15 cellular contexts compared by ENCODE assay signal in the genomic region with DNA sequence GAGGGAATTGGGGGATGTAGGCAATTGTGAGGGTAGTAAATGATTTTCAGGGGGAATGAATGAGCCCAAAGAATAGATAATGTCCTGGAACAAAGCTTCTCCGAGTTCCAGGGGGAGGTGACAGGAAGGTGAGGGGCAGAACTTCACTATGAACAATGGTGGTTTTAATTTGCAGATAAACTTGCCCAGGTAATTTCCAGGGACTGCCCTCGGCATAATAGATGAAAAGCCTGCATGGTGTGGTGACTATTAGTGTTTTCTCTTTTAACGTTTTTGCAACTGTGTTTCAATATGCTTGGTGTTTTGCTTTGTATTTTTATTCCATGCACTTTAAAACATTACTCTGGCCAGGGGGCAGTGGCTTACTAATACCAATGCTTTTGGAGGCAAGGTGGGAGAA.
"Had no signal": no experiment of that assay in that cellular context is flagged by ENCODE, and none has a peak within 500 bp of the region (broad histone marks: within the 10 kb centered on the region; RNA-seq: fewer than 3 reads in every experiment).

No MANE protein-coding gene starts in this region.

- H3K27me3 ChIP-seq: ascending aorta, dorsolateral prefrontal cortex, esophagus squamous epithelium, thyroid gland had no signal

- H3K4me3 ChIP-seq: ascending aorta, dorsolateral prefrontal cortex, esophagus squamous epithelium, lower lobe of right lung, thyroid gland had no signal

- H3K4me1 ChIP-seq: esophagus squamous epithelium had no signal

- H3K27ac ChIP-seq: ascending aorta, esophagus squamous epithelium, lower lobe of right lung, thyroid gland had no signal

- H3K9me3 ChIP-seq: ascending aorta, esophagus squamous epithelium, lower lobe of right lung, thyroid gland had no signal

- DNase-seq: activated CD4-positive, alpha-beta memory T cell treated with anti-CD3 and anti-CD28 coated beads, Interleukin-2, amount 10 ng/mL, durations not matched to agents 7 days and 5 days; activated gamma-delta T cell treated with Interleukin-2 at 50 U/mL for 16 hours; dorsolateral prefrontal cortex; esophagus squamous epithelium; foreskin fibroblast; immature natural killer cell; left cardiac atrium; lower lobe of right lung; naive B cell; retina; stimulated activated CD4-positive, alpha-beta T cell treated with anti-CD3 and anti-CD28 coated beads, Interleukin-15, amount 100 ng/mL, for 24 hours; stimulated activated CD4-positive, alpha-beta T cell treated with anti-CD3 and anti-CD28 coated beads, Interleukin-4, amount 100 ng/mL, for 24 hours; T-helper 9 cell; thyroid gland had no signal

- ATAC-seq: left cardiac atrium, lower lobe of right lung had no signal

- H3K36me3 ChIP-seq: ascending aorta, esophagus squamous epithelium, lower lobe of right lung, thyroid gland had no signal
